Comparison of ENCODE assay signal across 11 cellular contexts in genomic region chr16:51971184-51971583, GRCh38.
DNase-seq lines count a peak whose midpoint lies in the region; ATAC-seq and TF ChIP-seq lines count a peak whose summit lies in the region.
"Had no signal": no experiment of that assay in that cellular context is flagged by ENCODE, and none has a peak within 500 bp of the region (broad histone marks: within the 10 kb centered on the region; RNA-seq: fewer than 3 reads in every experiment).

No MANE protein-coding gene starts in this region.

- TF ChIP-seq CTCF in foreskin fibroblast (IDR thresholded peaks at IDR 0.05; ENCODE audit: low read depth, low read length) (peak; percentile 44), ascending aorta (IDR thresholded peaks at IDR 0.05) (no peak), mesothelial cell of epicardium (IDR thresholded peaks at IDR 0.05; ENCODE audit: unreplicated experiment) (no peak)

- H3K4me1 ChIP-seq in ascending aorta = no peaks in the 10 kb centered on the region
- H3K4me1 ChIP-seq: HAP-1 had no signal

- intact Hi-C loops in ascending aorta (cut with DNase I) = no loop called here

- no peaks in the 10 kb centered on the region for H3K9me3 ChIP-seq in ascending aorta
- H3K9me3 ChIP-seq: HAP-1 had no signal

- no peaks in the 10 kb centered on the region for H3K36me3 Mint-ChIP-seq in mesothelial cell of epicardium
- H3K36me3 Mint-ChIP-seq: naive thymus-derived CD4-positive, alpha-beta T cell had no signal

- no peak for ATAC-seq in GM21526 (IDR thresholded peaks at IDR 0.05; ENCODE audit: low FRiP score, unreplicated experiment)
- ATAC-seq: naive thymus-derived CD4-positive, alpha-beta T cell had no signal

- H3K36me3 ChIP-seq in H7 (replicated peaks; ENCODE audit: control insufficient read depth, insufficient read depth, low read length) (no peaks in the 10 kb centered on the region), ascending aorta (no peaks in the 10 kb centered on the region)
- H3K36me3 ChIP-seq: HAP-1 had no signal

- H3K27me3 ChIP-seq in H7 (ENCODE audit: control insufficient read depth, insufficient read depth, low read length) (no peaks in the 10 kb centered on the region), ascending aorta (no peaks in the 10 kb centered on the region)

- in situ Hi-C loops in ACHN (cut with HindIII; ENCODE audit: low pct_ligation_motif_present, low pct_unique_long_range_greater_than_20kb, low sequenced_read_pairs) = no loop called here

- no peak overlapping the region for H3K27ac ChIP-seq in ascending aorta

- no peak overlapping the region for H3K27ac Mint-ChIP-seq in mesothelial cell of epicardium
- H3K27ac Mint-ChIP-seq: naive thymus-derived CD4-positive, alpha-beta T cell had no signal

- H3K9me3 Mint-ChIP-seq in mesothelial cell of epicardium = no peaks in the 10 kb centered on the region

- peaks cover 14% of the 10 kb centered on the region for H3K27me3 Mint-ChIP-seq in mesothelial cell of epicardium (ENCODE audit: low read depth)
- H3K27me3 Mint-ChIP-seq: naive thymus-derived CD4-positive, alpha-beta T cell had no signal

- H3K4me3 ChIP-seq in H7 (ENCODE audit: insufficient read depth, low read depth, low read length) = no peak overlapping the region
- H3K4me3 ChIP-seq in foreskin fibroblast (ENCODE audit: low read depth in 1 of 2, low read length in 2 of 2) = no peak overlapping the region
- no peak overlapping the region for H3K4me3 ChIP-seq in ascending aorta
- H3K4me3 ChIP-seq: HAP-1 had no signal

- no peak overlapping the region for H3K4me3 Mint-ChIP-seq in mesothelial cell of epicardium
- H3K4me3 Mint-ChIP-seq: naive thymus-derived CD4-positive, alpha-beta T cell had no signal

- DNase-seq in ACHN (peak; percentile 57), H7 (peak; percentile 66), RKO (ENCODE audit: low spot score) (peak; percentile 17), foreskin fibroblast (peak; percentile 7 to 19), ascending aorta (ENCODE audit: low spot score in 2 of 2) (no peak), mesothelial cell of epicardium (ENCODE audit: low spot score in 2 of 2, unreplicated experiment in 2 of 2) (no peak)
- no peak for DNase-seq in activated CD4-positive, alpha-beta T cell treated with anti-CD3 and anti-CD28 coated beads, Interleukin-2, amount 50 U/mL, for 48 hours
- DNase-seq: naive thymus-derived CD4-positive, alpha-beta T cell; stimulated activated CD8-positive, alpha-beta memory T cell treated with anti-CD3 and anti-CD28 coated beads, Interleukin-4, amount 100 ng/mL, for 48 hours had no signal

- no peaks in the 10 kb centered on the region for H3K4me1 Mint-ChIP-seq in mesothelial cell of epicardium
- H3K4me1 Mint-ChIP-seq: naive thymus-derived CD4-positive, alpha-beta T cell had no signal

Comparison
In these comparisons a context has a peak if more than half of its experiments do, and no peak if none do; other contexts are left out.
1. DNase-seq: peak in ACHN (single experiment), H7 (single experiment), RKO (single experiment) and foreskin fibroblast (2 of 2); none in activated CD4-positive, alpha-beta T cell treated with anti-CD3 and anti-CD28 coated beads, Interleukin-2, amount 50 U/mL, for 48 hours (0 of 2), ascending aorta (0 of 2) and mesothelial cell of epicardium (0 of 2).